16 cellular contexts compared by ENCODE assay signal in the genomic region with DNA sequence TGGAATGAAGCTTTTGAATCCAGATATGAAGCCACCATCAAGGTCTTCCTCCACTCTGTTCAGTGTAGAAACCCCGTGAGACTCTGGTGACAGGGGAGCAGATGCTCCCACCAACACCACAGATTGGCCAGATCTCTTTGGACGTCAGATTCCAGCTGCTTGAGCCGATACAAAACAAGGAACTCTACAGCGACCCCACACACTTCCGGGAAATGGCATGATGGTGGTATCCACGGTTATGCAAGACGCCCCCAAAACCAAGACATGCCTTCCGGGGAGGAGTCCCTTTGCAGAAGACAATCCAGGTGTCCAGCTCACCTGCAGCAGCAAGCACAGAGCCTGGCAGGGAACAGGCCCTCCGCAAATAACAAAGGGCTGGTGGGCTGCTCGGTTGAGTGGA.
"Had no signal": no experiment of that assay in that cellular context is flagged by ENCODE, and none has a peak within 500 bp of the region (broad histone marks: within the 10 kb centered on the region; RNA-seq: fewer than 3 reads in every experiment).

No MANE protein-coding gene starts in this region.

- FAIRE-seq: frontal cortex had no signal

- H3K27ac ChIP-seq: sigmoid colon had no signal

- H3K27me3 ChIP-seq: sigmoid colon had no signal

- H3K4me3 ChIP-seq: sigmoid colon, smooth muscle cell had no signal

- DNase-seq: activated CD4-positive, alpha-beta memory T cell treated with anti-CD3 and anti-CD28 coated beads for 36 hours; activated CD4-positive, alpha-beta T cell treated with anti-CD3 and anti-CD28 coated beads for 48 hours; activated effector memory CD4-positive, alpha-beta T cell treated with Interleukin-2 at 50 U/mL for 16 hours; activated naive CD4-positive, alpha-beta T cell treated with anti-CD3 and anti-CD28 coated beads, Interleukin-2, amount 10 ng/mL, durations not matched to agents 7 days and 5 days; activated T-cell treated with anti-CD3 and anti-CD28 coated beads, Interleukin-2, amount 50 U/mL, for 72 hours; anterior cingulate cortex; caudate nucleus; effector memory CD4-positive, alpha-beta T cell; hypothalamus; mesenchymal stem cell; nucleus accumbens; sigmoid colon; stimulated activated CD4-positive, alpha-beta T cell treated with anti-CD3 and anti-CD28 coated beads, Interleukin-15, amount 100 ng/mL, for 24 hours; stimulated activated naive B cell treated with anti-CD40 and anti-IgM and Interleukin-4, amounts not matched to agents 10 μg/mL and 1 μg/mL and 100 μg/mL, for 72 hours had no signal

- ATAC-seq: activated T-cell treated with anti-CD3 and anti-CD28 coated beads, Interleukin-2, amount 50 U/mL, for 72 hours; stimulated activated naive B cell treated with anti-CD40 and anti-IgM and Interleukin-4, amounts not matched to agents 10 μg/mL and 1 μg/mL and 100 μg/mL, for 72 hours had no signal

- H3K9me3 ChIP-seq: sigmoid colon had no signal

- H3K4me2 ChIP-seq: smooth muscle cell had no signal
